In the genomic region with DNA sequence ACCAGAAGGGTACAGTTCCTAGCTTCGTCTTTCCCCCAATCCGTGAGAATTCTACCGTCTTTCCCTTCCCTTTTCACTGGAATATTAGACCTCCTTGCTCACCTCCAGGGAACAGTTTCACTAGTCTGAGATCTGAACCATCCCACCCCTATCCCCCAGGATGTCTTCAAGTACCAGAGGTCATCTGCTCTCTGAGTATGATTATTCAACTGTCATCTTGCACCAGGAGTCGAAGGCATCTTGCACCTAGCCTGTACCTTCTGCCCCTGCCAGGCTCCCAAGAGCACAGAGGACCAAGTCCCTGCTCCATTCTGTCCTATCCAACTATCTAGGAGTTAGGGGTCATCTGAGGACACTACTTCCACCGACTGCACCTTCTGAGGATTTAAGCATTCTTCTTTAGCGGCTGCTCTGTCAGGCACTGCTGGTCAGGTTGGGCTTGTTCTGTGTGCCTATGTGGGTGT, we compare ENCODE assay signal across 8 cellular contexts. TPM values are rescaled to one million over a fixed set of nuclear protein-coding genes. Genes with fewer than 3 reads are reported as not detected.
DNase-seq lines count a peak whose midpoint lies in the region; ATAC-seq and TF ChIP-seq lines count a peak whose summit lies in the region.

No MANE protein-coding gene starts in this region.

- peak overlapping the region; percentile 63 for H3K27ac Mint-ChIP-seq in central memory CD8-positive, alpha-beta T cell (ENCODE audit: low read depth)

- peaks cover 6% of the 10 kb centered on the region for H3K36me3 Mint-ChIP-seq in central memory CD8-positive, alpha-beta T cell (ENCODE audit: insufficient read depth)

- peaks cover 0 to 15% (median 0%) of the 10 kb centered on the region in 11 experiments; a peak in 5 of 22 replicates for H4K20me1 ChIP-seq in BLaER1 treated with 17β-estradiol and CSF1 and Interleukin-3, amounts not matched to agents 10 nM and 100 nM
- H4K20me1 ChIP-seq in KMS-11 (ENCODE audit: insufficient read depth), result no peaks in the 10 kb centered on the region

- H3K4me1 Mint-ChIP-seq in central memory CD8-positive, alpha-beta T cell, result peaks cover 21% of the 10 kb centered on the region

- H3K79me2 ChIP-seq in KMS-11 (ENCODE audit: insufficient read depth, low read depth), result no peaks in the 10 kb centered on the region; the same call in 1 of the 2 replicates

- H3K27me3 ChIP-seq in BLaER1 treated with 17β-estradiol and CSF1 and Interleukin-3, amounts not matched to agents 10 nM and 100 nM, result no peaks in the 10 kb centered on the region
- H3K27me3 ChIP-seq in KMS-11 (ENCODE audit: insufficient read depth, low read depth) (no peaks in the 10 kb centered on the region), mononuclear cell (ENCODE audit: insufficient read depth, low read length) (no peaks in the 10 kb centered on the region)

- peak overlapping the region; percentile 82 to 93 (median 89); a peak in 21 of 22 replicates for H3K27ac ChIP-seq in BLaER1 treated with 17β-estradiol and CSF1 and Interleukin-3, amounts not matched to agents 10 nM and 100 nM
- no peak overlapping the region for H3K27ac ChIP-seq in KMS-11

- H3K9me3 Mint-ChIP-seq in central memory CD8-positive, alpha-beta T cell, result no peaks in the 10 kb centered on the region

- peaks cover 0 to 12% (median under 1%) of the 10 kb centered on the region in 11 experiments; a peak in 5 of 22 replicates for H3K36me3 ChIP-seq in BLaER1 treated with 17β-estradiol and CSF1 and Interleukin-3, amounts not matched to agents 10 nM and 100 nM
- no peaks in the 10 kb centered on the region for H3K36me3 ChIP-seq in KMS-11 (ENCODE audit: insufficient read depth)

- no peak for TF ChIP-seq CTCF in KMS-11 (conservative IDR thresholded peaks at IDR 0.05; ENCODE audit: low read depth, low read length)

- H2AFZ ChIP-seq in KMS-11 (ENCODE audit: low read depth), result peak overlapping the region; percentile 98

- peak overlapping the region; percentile 80 for H3K4me3 Mint-ChIP-seq in central memory CD8-positive, alpha-beta T cell

- H3K27me3 Mint-ChIP-seq in central memory CD8-positive, alpha-beta T cell, result no peaks in the 10 kb centered on the region

- no peak for DNase-seq in central memory CD8-positive, alpha-beta T cell (ENCODE audit: low spot score in 2 of 2)
- DNase-seq in NCI-H1930 (lab: John Stamatoyannopoulos, UW) (no peak), NCI-H748 treated with DMSO at 0.1 percent for 48 hours (lab: John Stamatoyannopoulos, UW) (no peak)
- no peak for DNase-seq in stimulated activated CD4-positive, alpha-beta T cell treated with anti-CD3 and anti-CD28 coated beads, Interleukin-15, amount 100 ng/mL, for 24 hours

- H3K9ac ChIP-seq in BLaER1 treated with 17β-estradiol and CSF1 and Interleukin-3, amounts not matched to agents 10 nM and 100 nM, result peak overlapping the region; percentile 88 to 97 (median 95)
- peak overlapping the region; percentile 90 for H3K9ac ChIP-seq in KMS-11

- H3K4me2 ChIP-seq in BLaER1 treated with 17β-estradiol and CSF1 and Interleukin-3, amounts not matched to agents 10 nM and 100 nM, result peak overlapping the region; percentile 87 to 99 (median 96)
- H3K4me2 ChIP-seq in KMS-11, result peak overlapping the region; percentile 84

- H3K4me3 ChIP-seq in BLaER1 treated with 17β-estradiol and CSF1 and Interleukin-3, amounts not matched to agents 10 nM and 100 nM, result peak overlapping the region; percentile 76 to 95 (median 89)
- no peak overlapping the region for H3K4me3 ChIP-seq in KMS-11 (IDR thresholded peaks at IDR 0.05; ENCODE audit: insufficient read depth, low read depth, low read length)
- peak overlapping the region; percentile 59 for H3K4me3 ChIP-seq in mononuclear cell (ENCODE audit: low read length)

- H3K9me3 ChIP-seq in BLaER1 treated with 17β-estradiol and CSF1 and Interleukin-3, amounts not matched to agents 10 nM and 100 nM (replicated peaks in 1 of 11), result no peaks in the 10 kb centered on the region
- no peaks in the 10 kb centered on the region for H3K9me3 ChIP-seq in mononuclear cell (ENCODE audit: low read depth, low read length)

- H3K4me1 ChIP-seq in BLaER1 treated with 17β-estradiol and CSF1 and Interleukin-3, amounts not matched to agents 10 nM and 100 nM, result peaks cover 24 to 69% (median 56%) of the 10 kb centered on the region in 10 experiments
- H3K4me1 ChIP-seq in KMS-11 (ENCODE audit: low read depth, poor library complexity, severe bottlenecking) (peaks cover 19% of the 10 kb centered on the region), mononuclear cell (ENCODE audit: insufficient read depth, low read length) (peaks cover 64% of the 10 kb centered on the region)

- ATAC-seq in central memory CD8-positive, alpha-beta T cell (replicated peaks; ENCODE audit: extremely low read depth, poor library complexity, severe bottlenecking), result no peak
- no peak for ATAC-seq in GM18870 (IDR thresholded peaks at IDR 0.05; ENCODE audit: unreplicated experiment)

RNA-seq across cellular contexts. Expression of gene ACER3, which starts 0.8 kb away (rescaled TPM):
- 13.6 TPM for total RNA-seq in mononuclear cell
